ENCODE assay signal across 8 cellular contexts in the genomic region with DNA sequence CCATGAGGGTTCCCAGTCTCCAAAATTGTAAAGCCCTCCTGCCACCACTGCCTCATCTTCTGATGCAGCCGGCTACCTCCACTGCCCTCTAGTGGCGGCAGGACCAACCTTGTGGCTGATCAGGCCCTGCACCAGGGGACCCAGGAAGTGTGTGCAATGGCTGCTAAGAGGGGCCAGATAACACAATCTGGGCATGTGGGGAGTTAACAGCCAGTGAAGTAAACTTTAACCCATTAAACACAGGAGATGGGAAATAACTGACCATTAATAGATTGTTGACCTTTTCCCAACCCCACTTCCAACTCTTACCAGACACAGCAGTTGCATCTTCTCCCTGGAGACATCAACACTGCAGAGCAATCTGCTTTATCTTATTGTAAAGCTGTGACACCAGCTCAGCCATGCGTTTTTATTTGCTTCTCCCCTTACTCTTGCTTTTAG.
DNase-seq lines count a peak whose midpoint lies in the region; ATAC-seq and TF ChIP-seq lines count a peak whose summit lies in the region.

No MANE protein-coding gene starts in this region.

- no peaks in the 10 kb centered on the region for H3K4me1 ChIP-seq in gastrocnemius medialis

- peak; percentile 15 to 56 (median 35) for TF ChIP-seq CTCF in gastrocnemius medialis (IDR thresholded peaks at IDR 0.05 in 4 of 5, conservative IDR thresholded peaks at IDR 0.05 in 1 of 5)

- in situ Hi-C loops in gastrocnemius medialis (cut with MboI; ENCODE audit: low sequenced_read_pairs in 4 of 4): no loop called here

- DNase-seq in COLO829 (ENCODE audit: low spot score) (peak; percentile 36), NCI-H748 treated with DMSO at 0.1 percent for 48 hours (lab: John Stamatoyannopoulos, UW) (peak; percentile 12), activated T-cell treated with anti-CD3 and anti-CD28 coated beads for 4 hours (peak; percentile 17), globus pallidus (ENCODE audit: low spot score) (peak; percentile 2), gastrocnemius medialis (peak in 1 of 2 donors; percentile 17), midbrain (lab: John Stamatoyannopoulos, UW) (no peak)

- H3K36me3 ChIP-seq in gastrocnemius medialis: no peaks in the 10 kb centered on the region

- no peak for TF ChIP-seq POLR2A in gastrocnemius medialis (IDR thresholded peaks at IDR 0.05)

- no peak overlapping the region for H3K4me3 ChIP-seq in gastrocnemius medialis

- no peaks in the 10 kb centered on the region for H3K9me3 ChIP-seq in gastrocnemius medialis

- H3K27me3 ChIP-seq in gastrocnemius medialis: no peaks in the 10 kb centered on the region

- no peak overlapping the region for H3K27ac ChIP-seq in gastrocnemius medialis

- intact Hi-C loops in gastrocnemius medialis (cut with DNase I; ENCODE audit: low total_unique reads): no loop called here

- peak; percentile 97 for ATAC-seq in GM19324 (IDR thresholded peaks at IDR 0.05; ENCODE audit: low FRiP score, unreplicated experiment)
- ATAC-seq in HG03280 (IDR thresholded peaks at IDR 0.05; ENCODE audit: unreplicated experiment): peak; percentile 97
- ATAC-seq in gastrocnemius medialis: no peak

Comparison
In these comparisons a context has a peak if more than half of its experiments do, and no peak if none do; other contexts are left out.
1. ATAC-seq: peak in GM19324 (single experiment) and HG03280 (single experiment); none in gastrocnemius medialis (0 of 2).